ENCODE assay signal across 1 cellular context in the genomic region with DNA sequence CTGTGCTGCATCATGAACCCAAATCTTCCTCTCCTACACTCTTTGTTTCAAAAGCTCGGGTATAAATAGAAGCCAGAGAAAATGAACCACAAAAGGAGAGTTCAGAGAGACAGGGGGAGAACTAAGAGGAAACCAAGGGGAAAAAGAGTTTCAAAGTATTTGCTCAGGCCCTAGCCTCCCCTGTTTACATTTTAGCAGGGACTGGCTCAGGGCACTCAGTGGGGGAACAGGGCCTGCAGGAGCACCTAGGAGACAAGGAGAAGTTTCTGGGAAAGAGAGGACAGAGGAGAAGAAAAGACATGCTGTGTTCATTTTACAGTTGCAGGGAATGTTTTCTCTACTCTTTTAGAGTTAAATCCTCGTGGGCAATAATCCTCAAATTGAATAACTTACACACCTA.
TF ChIP-seq lines count a peak whose summit lies in the region.

No MANE protein-coding gene starts in this region.

TF ChIP-seq in H1, 55 proteins besides CTCF, POLR2A, EP300 and RAD21:
- TF ChIP-seq TAF1 (IDR thresholded peaks at IDR 0.05; ENCODE audit: low read depth, low read length), result no peak
- no peak for TF ChIP-seq TCF12 (IDR thresholded peaks at IDR 0.05; ENCODE audit: low read depth, low read length)
- TF ChIP-seq SP4 (IDR thresholded peaks at IDR 0.05; ENCODE audit: low read length), result no peak
- TF ChIP-seq, protein P1, sequence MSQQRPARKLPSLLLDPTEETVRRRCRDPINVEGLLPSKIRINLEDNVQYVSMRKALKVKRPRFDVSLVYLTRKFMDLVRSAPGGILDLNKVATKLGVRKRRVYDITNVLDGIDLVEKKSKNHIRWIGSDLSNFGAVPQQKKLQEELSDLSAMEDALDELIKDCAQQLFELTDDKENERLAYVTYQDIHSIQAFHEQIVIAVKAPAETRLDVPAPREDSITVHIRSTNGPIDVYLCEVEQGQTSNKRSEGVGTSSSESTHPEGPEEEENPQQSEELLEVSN (IDR thresholded peaks at IDR 0.05), result no peak
- TF ChIP-seq BRCA1 (IDR thresholded peaks at IDR 0.05; ENCODE audit: low read depth, low read length), result no peak
